In the genomic region with DNA sequence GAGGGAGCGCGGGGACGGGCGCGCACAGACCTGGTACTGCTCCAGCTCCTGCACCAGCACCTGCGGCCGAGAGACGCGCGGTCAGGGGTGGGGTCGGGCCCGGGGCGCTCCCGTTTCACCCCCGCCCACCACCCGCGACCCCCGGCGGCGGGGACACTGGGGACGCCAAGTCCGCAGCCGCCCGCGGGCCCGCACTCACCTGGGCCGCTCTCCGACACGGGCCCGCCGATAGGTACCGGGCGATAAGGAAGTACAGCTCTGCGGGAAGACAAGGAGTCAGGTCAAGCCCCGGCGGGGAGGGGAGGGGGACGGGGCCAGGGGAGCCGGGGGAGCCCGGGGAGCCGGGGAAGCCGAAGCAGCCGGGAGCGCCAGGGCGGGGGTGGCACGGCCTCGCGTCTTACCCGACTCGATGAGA, we compare ENCODE assay signal across 8 cellular contexts. TPM values are rescaled to one million over a fixed set of nuclear protein-coding genes. Genes with fewer than 3 reads are reported as not detected.
DNase-seq lines count a peak whose midpoint lies in the region; ATAC-seq and TF ChIP-seq lines count a peak whose summit lies in the region.

No MANE protein-coding gene starts in this region.

- H3K4me1 ChIP-seq in PC-9 (replicated peaks; ENCODE audit: insufficient read depth) (peaks cover 22% of the 10 kb centered on the region), mammary epithelial cell (ENCODE audit: insufficient read depth, low read length) (peaks cover 32% of the 10 kb centered on the region), right lobe of liver (peaks cover 0 to 16% (median 4%) of the 10 kb centered on the region in 4 donors), subcutaneous abdominal adipose tissue (ENCODE audit: control insufficient read depth in 5 of 5, insufficient read depth in 5 of 5, low read length in 5 of 5) (peaks cover 4 to 18% (median 18%) of the 10 kb centered on the region in 5 donors)

- dilution Hi-C loops in mammary epithelial cell (cut with HindIII; ENCODE audit: low sequenced_read_pairs), result loop anchor here (5.0 kb wide), 1 partner anchor 34 kb away; a partner anchor contains a TSS

- CTCF ChIA-PET in PC-9 (lab: Charles Lee) (interaction anchor here (0.5 to 1.6 kb wide), 3 partner anchors 75 to 128 kb away, joined by 3 to 7 read pairs (median 4); no protein-coding TSS in a partner anchor), mammary epithelial cell (lab: Charles Lee; ENCODE audit: low non-redundant PET) (no interaction called here)

- H3K4me3 ChIP-seq in PC-9, result peak overlapping the region; percentile 81; the same call in 1 of the 2 replicates
- H3K4me3 ChIP-seq in mammary epithelial cell (replicated peaks in 1 of 3; ENCODE audit: insufficient read depth in 1 of 3, low read depth in 2 of 3, low read length in 3 of 3), result peak overlapping the region; percentile 53 to 86 (median 63)
- H3K4me3 ChIP-seq in right lobe of liver, result peak overlapping the region; percentile 81 to 88 (median 86)
- peak overlapping the region in 4 of 5 donors; percentile 68 to 81 (median 78) for H3K4me3 ChIP-seq in subcutaneous abdominal adipose tissue (ENCODE audit: low read depth in 1 of 5, low read length in 5 of 5)

- H3K27ac ChIP-seq in PC-9 (no peak overlapping the region; the same call in 1 of the 2 replicates), mammary epithelial cell (ENCODE audit: insufficient read depth, low read depth, low read length) (peak overlapping the region; percentile 86), right lobe of liver (peak overlapping the region; percentile 93 to 99 (median 93)), subcutaneous abdominal adipose tissue (ENCODE audit: low read depth, low read length) (peak overlapping the region; percentile 89)

- H3K79me2 ChIP-seq in PC-9 (ENCODE audit: low read depth), result peaks cover 50% of the 10 kb centered on the region
- peaks cover 51% of the 10 kb centered on the region for H3K79me2 ChIP-seq in mammary epithelial cell (ENCODE audit: insufficient read depth, low read length)

- H3K9me3 ChIP-seq in PC-9 (ENCODE audit: insufficient read depth, low read depth) (no peaks in the 10 kb centered on the region), mammary epithelial cell (replicated peaks; ENCODE audit: insufficient read depth, low read length) (no peaks in the 10 kb centered on the region), right lobe of liver (no peaks in the 10 kb centered on the region), subcutaneous abdominal adipose tissue (ENCODE audit: control insufficient read depth in 5 of 5, low read length in 5 of 5) (no peaks in the 10 kb centered on the region)

- peak overlapping the region; percentile 90 for H3K9ac ChIP-seq in mammary epithelial cell (ENCODE audit: insufficient read depth, low read length)
- H3K9ac ChIP-seq in subcutaneous abdominal adipose tissue (ENCODE audit: low read length in 5 of 5), result peak overlapping the region in 3 of 5 donors; percentile 30 to 64 (median 62)

- peak overlapping the region; percentile 36; the same call in 1 of the 2 replicates for H3K4me2 ChIP-seq in PC-9
- peak overlapping the region; percentile 92 for H3K4me2 ChIP-seq in mammary epithelial cell (ENCODE audit: insufficient read depth, low read depth, low read length)

- H3K9me2 ChIP-seq in PC-9 (ENCODE audit: insufficient read depth), result no peaks in the 10 kb centered on the region

- TF ChIP-seq POLR2A in right lobe of liver (IDR thresholded peaks at IDR 0.05), result no peak

- H3K27me3 ChIP-seq in PC-9 (ENCODE audit: insufficient read depth, low read depth) (no peaks in the 10 kb centered on the region), mammary epithelial cell (ENCODE audit: insufficient read depth, low read length) (no peaks in the 10 kb centered on the region), right lobe of liver (no peaks in the 10 kb centered on the region), subcutaneous abdominal adipose tissue (ENCODE audit: control insufficient read depth in 5 of 5, insufficient read depth in 4 of 5, low read length in 5 of 5) (no peaks in the 10 kb centered on the region)

- POLR2A ChIA-PET in PC-9 (lab: Charles Lee; ENCODE audit: unreplicated experiment), result no interaction called here

- TF ChIP-seq CTCF in PC-9 (conservative IDR thresholded peaks at IDR 0.05), result no peak
- no peak for TF ChIP-seq CTCF in mammary epithelial cell (conservative IDR thresholded peaks at IDR 0.05 in 1 of 2, IDR thresholded peaks at IDR 0.05 in 1 of 2; ENCODE audit: extremely low read depth in 1 of 2, insufficient read depth in 1 of 2, low read depth in 1 of 2, low read length in 2 of 2)
- no peak for TF ChIP-seq CTCF in right lobe of liver (IDR thresholded peaks at IDR 0.05)

- H3K36me3 ChIP-seq in PC-9 (ENCODE audit: low read depth), result 0 out of 2 replicates have a peak, but pooled peaks cover 6% of the 10 kb centered on the region
- peaks cover 6% of the 10 kb centered on the region for H3K36me3 ChIP-seq in mammary epithelial cell (ENCODE audit: insufficient read depth, low read length)
- peaks cover 0 to 10% (median 5%) of the 10 kb centered on the region in 4 donors for H3K36me3 ChIP-seq in right lobe of liver
- H3K36me3 ChIP-seq in subcutaneous abdominal adipose tissue (ENCODE audit: control insufficient read depth in 5 of 5, insufficient read depth in 5 of 5, low read length in 5 of 5), result peaks cover 0 to 2% (median 0%) of the 10 kb centered on the region in 5 donors

- in situ Hi-C loops in mammary epithelial cell (cut with MboI; ENCODE audit: low sequenced_read_pairs in 2 of 2), result loop anchor here in 1 of 2 donors (10.0 kb wide), 1 partner anchor 72 kb away; a partner anchor contains a TSS

- DNase-seq in NCI-H2227 (lab: John Stamatoyannopoulos, UW; ENCODE audit: unreplicated experiment) (peak; percentile 62), NCI-H2227 treated with DMSO at 0.1 percent for 48 hours (lab: John Stamatoyannopoulos, UW) (no peak), PC-9 (peak in 1 of 2 experiments; percentile 29), mammary epithelial cell (no peak), right lobe of liver (peak; percentile 56 to 68 (median 61)), cerebellar nuclear complex (lab: John Stamatoyannopoulos, UW) (no peak)

- H4K20me1 ChIP-seq in PC-9 (ENCODE audit: insufficient read depth), result peaks cover 10% of the 10 kb centered on the region; the same call in 1 of the 2 replicates
- no peaks in the 10 kb centered on the region for H4K20me1 ChIP-seq in mammary epithelial cell (ENCODE audit: insufficient read depth, low read length)

- WGBS in mammary epithelial cell (ENCODE audit: low coverage, missing lambda C conversion rate), result no CpG with 5 or more reads among the region's 49 CpGs
- WGBS in right lobe of liver (ENCODE audit: insufficient coverage, low coverage, low lambda C conversion rate, missing lambda C conversion rate), result no CpG with 5 or more reads among the region's 49 CpGs

- H2AFZ ChIP-seq in PC-9 (no peak overlapping the region), mammary epithelial cell (ENCODE audit: low read depth, low read length) (peak overlapping the region; percentile 89)

- ATAC-seq in HG02571 (IDR thresholded peaks at IDR 0.05; ENCODE audit: unreplicated experiment) (peak; percentile 11), right lobe of liver (peak in 3 of 4 donors; percentile 3 to 26 (median 4))

- BruUV-seq in PC-9 (replicated peaks; lab: Mats Ljungman, UMichigan) (no TSS peak), mammary epithelial cell (replicated peaks; lab: Mats Ljungman, UMichigan) (no TSS peak)

- intact Hi-C loops in PC-9 (cut with micrococcal nuclease; ENCODE audit: unreplicated experiment), result loop anchor here (5.0 kb wide), 1 partner anchor 134 kb away; a partner anchor contains a TSS
- intact Hi-C loops in mammary epithelial cell (cut with micrococcal nuclease), result loop anchor here (1.0 kb wide), 1 partner anchor 75 kb away; no protein-coding TSS in a partner anchor
- intact Hi-C loops in right lobe of liver (cut with DNase I), result loop anchor here in 1 of 2 donors (10.0 kb wide), 1 partner anchor 72 kb away; a partner anchor contains a TSS

- H3F3A ChIP-seq in PC-9 (ENCODE audit: insufficient read depth, low read depth), result peaks cover 10% of the 10 kb centered on the region; the same call in 1 of the 2 replicates

RNA-seq across cellular contexts. Expression of a gene that starts 0.4 kb away (rescaled TPM):
- total RNA-seq in PC-9 (2021), result 38.9 and 42.9 TPM in 2 replicates
- 10 to 100 TPM; 29.2 to 60.0 TPM for total RNA-seq in mammary epithelial cell
- 6.5 TPM for polyA plus RNA-seq in mammary epithelial cell
- 36.1 TPM for polyA minus RNA-seq in mammary epithelial cell
- total RNA-seq in right lobe of liver, result 10 to 100 TPM; 18.6 to 26.7 (median 21.9) TPM

RNA-seq across cellular contexts. Expression of a gene that starts 35.8 kb away (rescaled TPM):
- total RNA-seq in PC-9 (2021) (369 and 402 TPM in 2 replicates), mammary epithelial cell (100 to 1,000 TPM; 118 to 285 TPM), right lobe of liver (10 to 100 TPM; 34.6 to 71.6 (median 63.9) TPM)
- 124 TPM for polyA plus RNA-seq in mammary epithelial cell
- 52.9 TPM for polyA minus RNA-seq in mammary epithelial cell

Comparison
In these comparisons a context has a peak if more than half of its experiments do, and no peak if none do; other contexts are left out.
1. DNase-seq: peak in NCI-H2227 (single experiment) and right lobe of liver (3 of 3); none in NCI-H2227 treated with DMSO at 0.1 percent for 48 hours (single experiment), mammary epithelial cell (single experiment) and cerebellar nuclear complex (0 of 2).
2. Peak in every context shown above with its lines, with median percentiles within 50 percentile points of each other: H3K4me3 ChIP-seq.